8 cellular contexts compared by ENCODE assay signal in genomic region chr1:38018864-38019343, GRCh38. TPM values are rescaled to one million over a fixed set of nuclear protein-coding genes. Genes with fewer than 3 reads are reported as not detected.
DNase-seq lines count a peak whose midpoint lies in the region; FAIRE-seq and TF ChIP-seq lines count a peak whose summit lies in the region.

No MANE protein-coding gene starts in this region.

- H2AFZ ChIP-seq in SU-DHL-6 (ENCODE audit: low read depth, low read length, severe bottlenecking) = no peak overlapping the region
- H2AFZ ChIP-seq in hepatocyte = no peak overlapping the region

- H3F3A ChIP-seq in SU-DHL-6 (ENCODE audit: insufficient read depth) = peaks cover 5% of the 10 kb centered on the region; the same call in 1 of the 2 replicates

- no peak overlapping the region for H3K9ac ChIP-seq in SU-DHL-6 (ENCODE audit: low read length)

- H3K9me3 ChIP-seq in SU-DHL-6 (ENCODE audit: insufficient read depth, low read length) (no peaks in the 10 kb centered on the region), hepatocyte (ENCODE audit: low read depth) (no peaks in the 10 kb centered on the region), suprapubic skin (no peaks in the 10 kb centered on the region)

- peaks cover 3% of the 10 kb centered on the region for H3K4me1 ChIP-seq in hepatocyte (ENCODE audit: insufficient read depth)
- H3K4me1 ChIP-seq in suprapubic skin = peaks cover 22% of the 10 kb centered on the region

- H3K36me3 ChIP-seq in SU-DHL-6 (ENCODE audit: low read length) (peaks cover 23% of the 10 kb centered on the region), hepatocyte (replicated peaks; ENCODE audit: insufficient read depth, low read depth) (peaks cover 3% of the 10 kb centered on the region), suprapubic skin (peaks cover 71% of the 10 kb centered on the region)

- H3K4me2 ChIP-seq in SU-DHL-6 (ENCODE audit: low read depth, low read length, poor library complexity, severe bottlenecking) (no peak overlapping the region), hepatocyte (no peak overlapping the region)

- no peaks in the 10 kb centered on the region for H4K20me1 ChIP-seq in SU-DHL-6 (ENCODE audit: low read depth, low read length)
- peaks cover 5% of the 10 kb centered on the region for H4K20me1 ChIP-seq in hepatocyte (ENCODE audit: insufficient read depth, poor library complexity, severe bottlenecking)

- H3K27me3 ChIP-seq in SU-DHL-6 (ENCODE audit: low read length) (no peaks in the 10 kb centered on the region), hepatocyte (no peaks in the 10 kb centered on the region), suprapubic skin (no peaks in the 10 kb centered on the region)

- DNase-seq in AG09319 (ENCODE audit: extremely low read depth, low read depth) (no peak), GM19239 (ENCODE audit: insufficient read length, low spot score) (no peak), hepatocyte (ENCODE audit: low spot score) (peak; percentile 39), GOT3 (lab: John Stamatoyannopoulos, UW) (no peak), suprapubic skin (ENCODE audit: low spot score in 2 of 2) (no peak), GM12891 (ENCODE audit: insufficient read length, low spot score) (no peak), anterior cingulate cortex (lab: John Stamatoyannopoulos, UW) (no peak)

- no peak for TF ChIP-seq EP300 in suprapubic skin (IDR thresholded peaks at IDR 0.05)

- H3K79me2 ChIP-seq in SU-DHL-6 (ENCODE audit: insufficient read depth, low read length) = peaks cover 24% of the 10 kb centered on the region
- peaks cover 42% of the 10 kb centered on the region for H3K79me2 ChIP-seq in hepatocyte

- FAIRE-seq in GM19239 (lab: Jason Lieb, UNC) = peak; percentile 58
- no peak for FAIRE-seq in GM12891 (lab: Jason Lieb, UNC)

- WGBS in hepatocyte (ENCODE audit: low lambda C conversion rate, missing lambda C conversion rate) = 81% methylated on average over 6 of the region's 6 CpGs
- 64% methylated on average over 6 of the region's 6 CpGs for WGBS in suprapubic skin

- H3K4me3 ChIP-seq in SU-DHL-6 (ENCODE audit: insufficient read depth, low read length, poor library complexity, severe bottlenecking) (no peak overlapping the region), hepatocyte (no peak overlapping the region), suprapubic skin (no peak overlapping the region)

- TF ChIP-seq POLR2A in suprapubic skin (IDR thresholded peaks at IDR 0.05) = no peak
- no peak for TF ChIP-seq POLR2A in GM12891 (IDR thresholded peaks at IDR 0.05; ENCODE audit: low read depth, low read length)

- TF ChIP-seq CTCF in AG09319 (IDR thresholded peaks at IDR 0.05; ENCODE audit: low read depth, low read length) = peak; percentile 69
- TF ChIP-seq CTCF in SU-DHL-6 (IDR thresholded peaks at IDR 0.05; ENCODE audit: insufficient read depth, low read length, poor library complexity, severe bottlenecking) = peak; percentile 47
- TF ChIP-seq CTCF in hepatocyte (IDR thresholded peaks at IDR 0.05; ENCODE audit: poor library complexity) = peak; percentile 67
- peak in 1 of 2 donors; percentile 37 for TF ChIP-seq CTCF in suprapubic skin (IDR thresholded peaks at IDR 0.05)

- no peaks in the 10 kb centered on the region for H3K9me2 ChIP-seq in SU-DHL-6 (replicated peaks; ENCODE audit: insufficient read depth, low read length)
- H3K9me2 ChIP-seq in hepatocyte (replicated peaks; ENCODE audit: insufficient read depth) = no peaks in the 10 kb centered on the region

- H3K27ac ChIP-seq in SU-DHL-6 (ENCODE audit: low read depth, low read length) (no peak overlapping the region), hepatocyte (no peak overlapping the region), suprapubic skin (no peak overlapping the region)

TF ChIP-seq in GM12891, 5 proteins besides CTCF, POLR2A, EP300 and RAD21:
- TF ChIP-seq SPI1 (IDR thresholded peaks at IDR 0.05; ENCODE audit: low read depth, low read length) = no peak
- no peak for TF ChIP-seq POLR2AphosphoS5 (IDR thresholded peaks at IDR 0.05; ENCODE audit: low read depth, low read length)
- no peak for TF ChIP-seq POU2F2 (IDR thresholded peaks at IDR 0.05; ENCODE audit: low read depth, low read length)
- TF ChIP-seq TAF1 (IDR thresholded peaks at IDR 0.05; ENCODE audit: low read depth, low read length) = no peak
- no peak for TF ChIP-seq PAX5 (IDR thresholded peaks at IDR 0.05; ENCODE audit: insufficient read depth, low read length, severe bottlenecking)

RNA-seq across cellular contexts. Expression of gene UTP11, which starts 6.4 kb away (rescaled TPM):
- 29.9 and 39.2 TPM in 2 replicates for total RNA-seq in hepatocyte
- 31.1 and 36.2 TPM in 2 replicates for polyA plus RNA-seq in hepatocyte
- total RNA-seq in suprapubic skin = 10 to 100 TPM; 32.1 to 48.5 (median 39.5) TPM
- 27.3 TPM for polyA plus RNA-seq in GM12891 (2012; ENCODE audit: low read depth, missing spikeins)

RNA-seq across cellular contexts. Expression of gene FHL3, which starts 13.6 kb away (rescaled TPM):
- total RNA-seq in hepatocyte = 8.4 and 27.2 TPM in 2 replicates
- 27.2 and 28.6 TPM in 2 replicates for polyA plus RNA-seq in hepatocyte
- total RNA-seq in suprapubic skin = 10 to 100 TPM; 19.1 to 46.4 (median 35.1) TPM
- 13.2 TPM for polyA plus RNA-seq in GM12891 (2012; ENCODE audit: low read depth, missing spikeins)

RNA-seq across cellular contexts. Expression of gene POU3F1, which starts 27.7 kb away (rescaled TPM):
- total RNA-seq in hepatocyte (1.0 TPM in 1 of 2 replicates, not detected in the other), suprapubic skin (10 to 100 TPM in 3 of 4 donors, 1 to 10 TPM in 1; 8.8 to 28.5 (median 13.5) TPM)
- polyA plus RNA-seq in hepatocyte = 0.73 and 0.83 TPM in 2 replicates
- polyA plus RNA-seq in GM12891 (2012; ENCODE audit: low read depth, missing spikeins) = 0.05 TPM

RNA-seq across cellular contexts. Expression of gene SF3A3, which starts 29.1 kb away (rescaled TPM):
- total RNA-seq in hepatocyte (48.8 and 51.3 TPM in 2 replicates), suprapubic skin (10 to 100 TPM; 36.9 to 68.4 (median 43.6) TPM)
- 40.9 and 52.8 TPM in 2 replicates for polyA plus RNA-seq in hepatocyte
- 58.8 TPM for polyA plus RNA-seq in GM12891 (2012; ENCODE audit: low read depth, missing spikeins)
